In the genomic region with DNA sequence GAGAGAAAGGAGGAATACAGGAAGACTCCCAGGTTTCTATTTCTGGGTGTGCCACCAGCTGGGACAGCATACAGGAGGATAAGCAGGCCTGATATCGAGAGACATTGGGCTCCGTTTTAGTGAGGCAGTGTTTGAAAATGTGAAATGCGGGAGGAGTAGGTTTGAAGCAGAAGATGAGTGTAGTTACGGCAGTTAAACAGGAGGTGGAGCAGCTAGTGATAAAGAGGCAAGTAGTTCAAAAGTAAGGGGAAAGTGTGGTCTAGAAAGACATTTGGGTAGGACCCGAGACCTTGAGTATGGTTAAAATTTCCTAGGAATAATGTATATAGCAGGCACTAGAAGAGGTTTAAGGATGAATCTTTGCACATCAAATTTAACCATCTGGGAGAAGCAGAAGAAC, we compare ENCODE assay signal across 8 cellular contexts. TPM values are rescaled to one million over a fixed set of nuclear protein-coding genes. Genes with fewer than 3 reads are reported as not detected.
DNase-seq lines count a peak whose midpoint lies in the region; ATAC-seq, FAIRE-seq and TF ChIP-seq lines count a peak whose summit lies in the region.

No MANE protein-coding gene starts in this region.

- H3K4me1 ChIP-seq in GM23248 (ENCODE audit: insufficient read depth), result no peaks in the 10 kb centered on the region
- H3K4me1 ChIP-seq in foreskin keratinocyte, result no peaks in the 10 kb centered on the region

- no peak overlapping the region for H3K9ac ChIP-seq in GM23248

- peaks cover 51% of the 10 kb centered on the region for H3K36me3 ChIP-seq in GM23248 (ENCODE audit: low read depth)

- in situ Hi-C loops in GM23248 (cut with MboI), result no loop called here

- H3F3A ChIP-seq in GM23248 (ENCODE audit: insufficient read depth), result peaks cover 9% of the 10 kb centered on the region; the same call in 1 of the 2 replicates

- no peak overlapping the region for H3K4me2 ChIP-seq in GM23248 (ENCODE audit: unreplicated experiment)

- H3K79me2 ChIP-seq in GM23248 (ENCODE audit: insufficient read depth), result no peaks in the 10 kb centered on the region

- no peak overlapping the region for H3K4me3 ChIP-seq in GM23248

- peak; percentile 47 for TF ChIP-seq CTCF in foreskin keratinocyte (conservative IDR thresholded peaks at IDR 0.05)

- no peaks in the 10 kb centered on the region for H3K9me2 ChIP-seq in GM23248 (ENCODE audit: insufficient read depth)

- no peak for FAIRE-seq in RCC 7860 (lab: Jason Lieb, UNC)

- WGBS in GM23248 (ENCODE audit: low coverage in 1 of 2, low lambda C conversion rate in 2 of 2, missing lambda C conversion rate in 2 of 2), 2 experiments, result 71% methylated on average over 5 of the region's 5 CpGs

- H3K9me3 ChIP-seq in GM23248 (ENCODE audit: low read depth), result no peaks in the 10 kb centered on the region

- peak; percentile 2 for DNase-seq in GM04504 (ENCODE audit: low read depth)
- peak; percentile 57 for DNase-seq in GM23248
- DNase-seq in RCC 7860 (ENCODE audit: low spot score), result peak; percentile 29
- DNase-seq in foreskin keratinocyte, result peak in 1 of 2 donors; percentile 12
- no peak for DNase-seq in NCI-H446 (lab: John Stamatoyannopoulos, UW)
- no peak for DNase-seq in midbrain (lab: John Stamatoyannopoulos, UW)
- DNase-seq in NCI-H2081 (lab: John Stamatoyannopoulos, UW), result no peak
- DNase-seq in HPDE6-E6E7 (ENCODE audit: extremely low spot score), result no peak

- H4K20me1 ChIP-seq in GM23248 (ENCODE audit: insufficient read depth), result no peaks in the 10 kb centered on the region

- no peak overlapping the region for H2AFZ ChIP-seq in GM23248

- ATAC-seq in foreskin keratinocyte, result peak; percentile 60

- H3K27me3 ChIP-seq in GM23248 (replicated peaks; ENCODE audit: insufficient read depth), result no peaks in the 10 kb centered on the region
- H3K27me3 ChIP-seq in foreskin keratinocyte, result no peaks in the 10 kb centered on the region

- H3K27ac ChIP-seq in GM23248 (no peak overlapping the region), foreskin keratinocyte (no peak overlapping the region)

RNA-seq across cellular contexts. Expression of a gene that starts 42.4 kb away (rescaled TPM):
- 33.2 and 47.9 TPM in 2 replicates for total RNA-seq in GM23248 (2014; rRNA removed; shearing (Covaris generic))
- polyA plus RNA-seq in GM23248 (2016; fragmentation: Nextera tagmentation; extraction: Ambion mirVana) (46.8 TPM in 2 replicates), foreskin keratinocyte (7.7 and 9.3 TPM in 2 replicates)
- total RNA-seq in foreskin keratinocyte, result 28.3 and 29.2 TPM in 2 replicates

Comparison
In these comparisons a context has a peak if more than half of its experiments do, and no peak if none do; other contexts are left out.
1. DNase-seq: peak in GM04504 (single experiment), GM23248 (single experiment) and RCC 7860 (single experiment); none in NCI-H446 (0 of 2), midbrain (single experiment), NCI-H2081 (0 of 2) and HPDE6-E6E7 (single experiment).